In the genomic region with DNA sequence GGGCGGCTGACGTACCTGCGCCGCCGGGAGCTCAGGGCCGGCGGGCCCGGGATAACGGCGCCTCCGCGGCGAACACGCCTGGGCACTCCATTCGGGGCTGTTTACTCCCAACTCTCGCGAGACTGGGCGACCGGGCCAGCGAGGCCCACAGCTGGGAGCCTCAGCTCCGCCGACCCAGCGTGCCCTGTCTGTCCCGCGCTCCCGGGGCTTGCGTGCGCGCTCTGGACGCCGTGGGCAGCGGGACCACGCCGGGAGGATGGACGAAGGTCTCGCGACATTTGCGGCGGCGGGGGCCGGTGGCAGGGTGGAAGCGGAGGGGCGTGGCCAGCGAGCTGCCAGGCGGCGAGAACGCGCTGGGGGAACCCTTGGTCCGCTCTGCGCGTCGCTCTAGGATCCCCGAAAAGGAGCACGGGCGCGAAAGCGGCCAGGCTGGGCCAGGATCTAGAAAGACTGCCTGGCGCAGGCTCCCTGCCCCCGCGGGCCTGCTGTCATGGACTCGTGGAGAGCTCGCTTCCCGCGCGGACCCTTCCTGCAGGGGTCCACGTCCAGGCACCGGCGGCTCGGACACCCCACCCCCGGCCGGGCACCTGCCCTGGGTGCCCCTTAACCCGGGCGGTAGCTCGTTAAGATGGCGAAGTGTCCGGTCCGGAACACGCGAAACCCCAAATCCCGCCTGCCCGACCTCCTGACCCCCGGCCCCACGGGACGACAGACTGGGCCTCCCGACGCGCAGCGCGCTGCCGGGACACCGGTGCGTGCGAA, we compare ENCODE assay signal across 1 cellular context.
TF ChIP-seq lines count a peak whose summit lies in the region.

A gene (minus strand): TSS at position 223 of the 762 bp plus-strand sequence. CDS start 15,159 bp downstream, outside the sequence.

TF ChIP-seq in HepG2, 621 proteins besides CTCF, POLR2A, EP300 and RAD21 (continued from another document and continues in another):
- TF ChIP-seq, protein P1, sequence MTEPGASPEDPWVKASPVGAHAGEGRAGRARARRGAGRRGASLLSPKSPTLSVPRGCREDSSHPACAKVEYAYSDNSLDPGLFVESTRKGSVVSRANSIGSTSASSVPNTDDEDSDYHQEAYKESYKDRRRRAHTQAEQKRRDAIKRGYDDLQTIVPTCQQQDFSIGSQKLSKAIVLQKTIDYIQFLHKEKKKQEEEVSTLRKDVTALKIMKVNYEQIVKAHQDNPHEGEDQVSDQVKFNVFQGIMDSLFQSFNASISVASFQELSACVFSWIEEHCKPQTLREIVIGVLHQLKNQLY (CRISPR knock-in tag; IDR thresholded peaks at IDR 0.05): peak; percentile 56; the same call in 1 of the 2 replicates
- TF ChIP-seq HNRNPK (IDR thresholded peaks at IDR 0.05; ENCODE audit: low read depth, low read length, poor library complexity, severe bottlenecking): peak; percentile 88
- TF ChIP-seq, protein P2, sequence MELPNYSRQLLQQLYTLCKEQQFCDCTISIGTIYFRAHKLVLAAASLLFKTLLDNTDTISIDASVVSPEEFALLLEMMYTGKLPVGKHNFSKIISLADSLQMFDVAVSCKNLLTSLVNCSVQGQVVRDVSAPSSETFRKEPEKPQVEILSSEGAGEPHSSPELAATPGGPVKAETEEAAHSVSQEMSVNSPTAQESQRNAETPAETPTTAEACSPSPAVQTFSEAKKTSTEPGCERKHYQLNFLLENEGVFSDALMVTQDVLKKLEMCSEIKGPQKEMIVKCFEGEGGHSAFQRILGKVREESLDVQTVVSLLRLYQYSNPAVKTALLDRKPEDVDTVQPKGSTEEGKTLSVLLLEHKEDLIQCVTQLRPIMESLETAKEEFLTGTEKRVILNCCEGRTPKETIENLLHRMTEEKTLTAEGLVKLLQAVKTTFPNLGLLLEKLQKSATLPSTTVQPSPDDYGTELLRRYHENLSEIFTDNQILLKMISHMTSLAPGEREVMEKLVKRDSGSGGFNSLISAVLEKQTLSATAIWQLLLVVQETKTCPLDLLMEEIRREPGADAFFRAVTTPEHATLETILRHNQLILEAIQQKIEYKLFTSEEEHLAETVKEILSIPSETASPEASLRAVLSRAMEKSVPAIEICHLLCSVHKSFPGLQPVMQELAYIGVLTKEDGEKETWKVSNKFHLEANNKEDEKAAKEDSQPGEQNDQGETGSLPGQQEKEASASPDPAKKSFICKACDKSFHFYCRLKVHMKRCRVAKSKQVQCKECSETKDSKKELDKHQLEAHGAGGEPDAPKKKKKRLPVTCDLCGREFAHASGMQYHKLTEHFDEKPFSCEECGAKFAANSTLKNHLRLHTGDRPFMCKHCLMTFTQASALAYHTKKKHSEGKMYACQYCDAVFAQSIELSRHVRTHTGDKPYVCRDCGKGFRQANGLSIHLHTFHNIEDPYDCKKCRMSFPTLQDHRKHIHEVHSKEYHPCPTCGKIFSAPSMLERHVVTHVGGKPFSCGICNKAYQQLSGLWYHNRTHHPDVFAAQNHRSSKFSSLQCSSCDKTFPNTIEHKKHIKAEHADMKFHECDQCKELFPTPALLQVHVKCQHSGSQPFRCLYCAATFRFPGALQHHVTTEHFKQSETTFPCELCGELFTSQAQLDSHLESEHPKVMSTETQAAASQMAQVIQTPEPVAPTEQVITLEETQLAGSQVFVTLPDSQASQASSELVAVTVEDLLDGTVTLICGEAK (IDR thresholded peaks at IDR 0.05): no peak
- TF ChIP-seq, protein P2 (CRISPR knock-in tag; IDR thresholded peaks at IDR 0.05): peak; percentile 79
- TF ChIP-seq NCOA2 (CRISPR knock-in tag; IDR thresholded peaks at IDR 0.05): peak; percentile 68
- no peak for TF ChIP-seq ZKSCAN1 (IDR thresholded peaks at IDR 0.05; ENCODE audit: low read length)
- TF ChIP-seq ZNF121 (CRISPR knock-in tag; IDR thresholded peaks at IDR 0.05): peak; percentile 78; the same call in 1 of the 2 replicates
- 0 out of 2 replicates have a peak, but pooled peaks have one; percentile 89 for TF ChIP-seq GLI4 (CRISPR knock-in tag; IDR thresholded peaks at IDR 0.05; ENCODE audit: borderline replicate concordance)
- TF ChIP-seq SPEN (CRISPR knock-in tag; IDR thresholded peaks at IDR 0.05; ENCODE audit: low read depth): peak; percentile 99
- TF ChIP-seq TRIM24 (CRISPR knock-in tag; IDR thresholded peaks at IDR 0.05): no peak
- 0 out of 2 replicates have a peak, but pooled peaks have one; percentile 23 for TF ChIP-seq GATAD2A (CRISPR knock-in tag; IDR thresholded peaks at IDR 0.05)
- TF ChIP-seq, protein P3, sequence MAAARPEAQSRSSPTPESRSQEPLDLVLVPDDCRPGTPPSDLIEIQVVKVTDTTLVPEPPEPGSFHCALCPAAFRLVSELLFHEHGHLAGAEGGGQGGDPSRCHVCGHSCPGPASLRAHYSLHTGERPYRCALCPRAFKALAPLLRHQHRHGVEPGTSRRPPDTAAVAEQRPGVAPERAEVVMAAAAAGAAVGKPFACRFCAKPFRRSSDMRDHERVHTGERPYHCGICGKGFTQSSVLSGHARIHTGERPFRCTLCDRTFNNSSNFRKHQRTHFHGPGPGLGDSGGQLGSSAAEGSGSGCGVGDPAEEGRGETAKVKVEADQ (CRISPR knock-in tag; IDR thresholded peaks at IDR 0.05; ENCODE audit: borderline replicate concordance): peak; percentile 84
- TF ChIP-seq FOXA1 (IDR thresholded peaks at IDR 0.05): no peak
- peak; percentile 92 for TF ChIP-seq FOXA1 (CRISPR knock-in tag; IDR thresholded peaks at IDR 0.05)
- TF ChIP-seq ZNF772 (CRISPR knock-in tag; IDR thresholded peaks at IDR 0.05): peak; percentile 72; the same call in 1 of the 2 replicates
- TF ChIP-seq, protein P4, sequence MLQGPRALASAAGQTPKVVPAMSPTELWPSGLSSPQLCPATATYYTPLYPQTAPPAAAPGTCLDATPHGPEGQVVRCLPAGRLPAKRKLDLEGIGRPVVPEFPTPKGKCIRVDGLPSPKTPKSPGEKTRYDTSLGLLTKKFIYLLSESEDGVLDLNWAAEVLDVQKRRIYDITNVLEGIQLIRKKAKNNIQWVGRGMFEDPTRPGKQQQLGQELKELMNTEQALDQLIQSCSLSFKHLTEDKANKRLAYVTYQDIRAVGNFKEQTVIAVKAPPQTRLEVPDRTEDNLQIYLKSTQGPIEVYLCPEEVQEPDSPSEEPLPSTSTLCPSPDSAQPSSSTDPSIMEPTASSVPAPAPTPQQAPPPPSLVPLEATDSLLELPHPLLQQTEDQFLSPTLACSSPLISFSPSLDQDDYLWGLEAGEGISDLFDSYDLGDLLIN (CRISPR knock-in tag; IDR thresholded peaks at IDR 0.05; ENCODE audit: borderline replicate concordance): no peak
- TF ChIP-seq ZNF598 (CRISPR knock-in tag; IDR thresholded peaks at IDR 0.05; ENCODE audit: borderline replicate concordance): peak; percentile 99
- TF ChIP-seq, protein P5, sequence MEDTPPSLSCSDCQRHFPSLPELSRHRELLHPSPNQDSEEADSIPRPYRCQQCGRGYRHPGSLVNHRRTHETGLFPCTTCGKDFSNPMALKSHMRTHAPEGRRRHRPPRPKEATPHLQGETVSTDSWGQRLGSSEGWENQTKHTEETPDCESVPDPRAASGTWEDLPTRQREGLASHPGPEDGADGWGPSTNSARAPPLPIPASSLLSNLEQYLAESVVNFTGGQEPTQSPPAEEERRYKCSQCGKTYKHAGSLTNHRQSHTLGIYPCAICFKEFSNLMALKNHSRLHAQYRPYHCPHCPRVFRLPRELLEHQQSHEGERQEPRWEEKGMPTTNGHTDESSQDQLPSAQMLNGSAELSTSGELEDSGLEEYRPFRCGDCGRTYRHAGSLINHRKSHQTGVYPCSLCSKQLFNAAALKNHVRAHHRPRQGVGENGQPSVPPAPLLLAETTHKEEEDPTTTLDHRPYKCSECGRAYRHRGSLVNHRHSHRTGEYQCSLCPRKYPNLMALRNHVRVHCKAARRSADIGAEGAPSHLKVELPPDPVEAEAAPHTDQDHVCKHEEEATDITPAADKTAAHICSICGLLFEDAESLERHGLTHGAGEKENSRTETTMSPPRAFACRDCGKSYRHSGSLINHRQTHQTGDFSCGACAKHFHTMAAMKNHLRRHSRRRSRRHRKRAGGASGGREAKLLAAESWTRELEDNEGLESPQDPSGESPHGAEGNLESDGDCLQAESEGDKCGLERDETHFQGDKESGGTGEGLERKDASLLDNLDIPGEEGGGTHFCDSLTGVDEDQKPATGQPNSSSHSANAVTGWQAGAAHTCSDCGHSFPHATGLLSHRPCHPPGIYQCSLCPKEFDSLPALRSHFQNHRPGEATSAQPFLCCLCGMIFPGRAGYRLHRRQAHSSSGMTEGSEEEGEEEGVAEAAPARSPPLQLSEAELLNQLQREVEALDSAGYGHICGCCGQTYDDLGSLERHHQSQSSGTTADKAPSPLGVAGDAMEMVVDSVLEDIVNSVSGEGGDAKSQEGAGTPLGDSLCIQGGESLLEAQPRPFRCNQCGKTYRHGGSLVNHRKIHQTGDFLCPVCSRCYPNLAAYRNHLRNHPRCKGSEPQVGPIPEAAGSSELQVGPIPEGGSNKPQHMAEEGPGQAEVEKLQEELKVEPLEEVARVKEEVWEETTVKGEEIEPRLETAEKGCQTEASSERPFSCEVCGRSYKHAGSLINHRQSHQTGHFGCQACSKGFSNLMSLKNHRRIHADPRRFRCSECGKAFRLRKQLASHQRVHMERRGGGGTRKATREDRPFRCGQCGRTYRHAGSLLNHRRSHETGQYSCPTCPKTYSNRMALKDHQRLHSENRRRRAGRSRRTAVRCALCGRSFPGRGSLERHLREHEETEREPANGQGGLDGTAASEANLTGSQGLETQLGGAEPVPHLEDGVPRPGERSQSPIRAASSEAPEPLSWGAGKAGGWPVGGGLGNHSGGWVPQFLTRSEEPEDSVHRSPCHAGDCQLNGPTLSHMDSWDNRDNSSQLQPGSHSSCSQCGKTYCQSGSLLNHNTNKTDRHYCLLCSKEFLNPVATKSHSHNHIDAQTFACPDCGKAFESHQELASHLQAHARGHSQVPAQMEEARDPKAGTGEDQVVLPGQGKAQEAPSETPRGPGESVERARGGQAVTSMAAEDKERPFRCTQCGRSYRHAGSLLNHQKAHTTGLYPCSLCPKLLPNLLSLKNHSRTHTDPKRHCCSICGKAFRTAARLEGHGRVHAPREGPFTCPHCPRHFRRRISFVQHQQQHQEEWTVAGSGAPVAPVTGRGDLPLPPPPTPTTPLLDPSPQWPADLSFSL (CRISPR knock-in tag; IDR thresholded peaks at IDR 0.05): no peak
- TF ChIP-seq, protein P6, sequence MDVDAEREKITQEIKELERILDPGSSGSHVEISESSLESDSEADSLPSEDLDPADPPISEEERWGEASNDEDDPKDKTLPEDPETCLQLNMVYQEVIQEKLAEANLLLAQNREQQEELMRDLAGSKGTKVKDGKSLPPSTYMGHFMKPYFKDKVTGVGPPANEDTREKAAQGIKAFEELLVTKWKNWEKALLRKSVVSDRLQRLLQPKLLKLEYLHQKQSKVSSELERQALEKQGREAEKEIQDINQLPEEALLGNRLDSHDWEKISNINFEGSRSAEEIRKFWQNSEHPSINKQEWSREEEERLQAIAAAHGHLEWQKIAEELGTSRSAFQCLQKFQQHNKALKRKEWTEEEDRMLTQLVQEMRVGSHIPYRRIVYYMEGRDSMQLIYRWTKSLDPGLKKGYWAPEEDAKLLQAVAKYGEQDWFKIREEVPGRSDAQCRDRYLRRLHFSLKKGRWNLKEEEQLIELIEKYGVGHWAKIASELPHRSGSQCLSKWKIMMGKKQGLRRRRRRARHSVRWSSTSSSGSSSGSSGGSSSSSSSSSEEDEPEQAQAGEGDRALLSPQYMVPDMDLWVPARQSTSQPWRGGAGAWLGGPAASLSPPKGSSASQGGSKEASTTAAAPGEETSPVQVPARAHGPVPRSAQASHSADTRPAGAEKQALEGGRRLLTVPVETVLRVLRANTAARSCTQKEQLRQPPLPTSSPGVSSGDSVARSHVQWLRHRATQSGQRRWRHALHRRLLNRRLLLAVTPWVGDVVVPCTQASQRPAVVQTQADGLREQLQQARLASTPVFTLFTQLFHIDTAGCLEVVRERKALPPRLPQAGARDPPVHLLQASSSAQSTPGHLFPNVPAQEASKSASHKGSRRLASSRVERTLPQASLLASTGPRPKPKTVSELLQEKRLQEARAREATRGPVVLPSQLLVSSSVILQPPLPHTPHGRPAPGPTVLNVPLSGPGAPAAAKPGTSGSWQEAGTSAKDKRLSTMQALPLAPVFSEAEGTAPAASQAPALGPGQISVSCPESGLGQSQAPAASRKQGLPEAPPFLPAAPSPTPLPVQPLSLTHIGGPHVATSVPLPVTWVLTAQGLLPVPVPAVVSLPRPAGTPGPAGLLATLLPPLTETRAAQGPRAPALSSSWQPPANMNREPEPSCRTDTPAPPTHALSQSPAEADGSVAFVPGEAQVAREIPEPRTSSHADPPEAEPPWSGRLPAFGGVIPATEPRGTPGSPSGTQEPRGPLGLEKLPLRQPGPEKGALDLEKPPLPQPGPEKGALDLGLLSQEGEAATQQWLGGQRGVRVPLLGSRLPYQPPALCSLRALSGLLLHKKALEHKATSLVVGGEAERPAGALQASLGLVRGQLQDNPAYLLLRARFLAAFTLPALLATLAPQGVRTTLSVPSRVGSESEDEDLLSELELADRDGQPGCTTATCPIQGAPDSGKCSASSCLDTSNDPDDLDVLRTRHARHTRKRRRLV (CRISPR knock-in tag; IDR thresholded peaks at IDR 0.05): peak; percentile 66; the same call in 1 of the 2 replicates
- TF ChIP-seq, protein P7, sequence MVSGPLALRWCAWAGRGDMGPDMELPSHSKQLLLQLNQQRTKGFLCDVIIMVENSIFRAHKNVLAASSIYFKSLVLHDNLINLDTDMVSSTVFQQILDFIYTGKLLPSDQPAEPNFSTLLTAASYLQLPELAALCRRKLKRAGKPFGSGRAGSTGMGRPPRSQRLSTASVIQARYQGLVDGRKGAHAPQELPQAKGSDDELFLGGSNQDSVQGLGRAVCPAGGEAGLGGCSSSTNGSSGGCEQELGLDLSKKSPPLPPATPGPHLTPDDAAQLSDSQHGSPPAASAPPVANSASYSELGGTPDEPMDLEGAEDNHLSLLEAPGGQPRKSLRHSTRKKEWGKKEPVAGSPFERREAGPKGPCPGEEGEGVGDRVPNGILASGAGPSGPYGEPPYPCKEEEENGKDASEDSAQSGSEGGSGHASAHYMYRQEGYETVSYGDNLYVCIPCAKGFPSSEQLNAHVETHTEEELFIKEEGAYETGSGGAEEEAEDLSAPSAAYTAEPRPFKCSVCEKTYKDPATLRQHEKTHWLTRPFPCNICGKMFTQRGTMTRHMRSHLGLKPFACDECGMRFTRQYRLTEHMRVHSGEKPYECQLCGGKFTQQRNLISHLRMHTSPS (CRISPR knock-in tag; IDR thresholded peaks at IDR 0.05; ENCODE audit: low read depth): peak; percentile 54; the same call in 1 of the 2 replicates
- TF ChIP-seq MBNL3 (CRISPR knock-in tag; conservative IDR thresholded peaks at IDR 0.05): no peak
